ENCODE assay signal across 14 cellular contexts in genomic region chr15:99115300-99116215, GRCh38.
"Had no signal": no experiment of that assay in that cellular context is flagged by ENCODE, and none has a peak within 500 bp of the region (broad histone marks: within the 10 kb centered on the region; RNA-seq: fewer than 3 reads in every experiment).

No MANE protein-coding gene starts in this region.

- H3K9me3 Mint-ChIP-seq: activated CD8-positive, alpha-beta T cell treated with anti-CD3 and anti-CD28 coated beads for 36 hours; activated naive CD8-positive, alpha-beta T cell treated with anti-CD3 and anti-CD28 coated beads, Interleukin-2, amount 10 ng/mL, durations not matched to agents 7 days and 5 days; activated T-cell treated with anti-CD3 and anti-CD28 coated beads, Interleukin-2, amount 50 U/mL, for 72 hours; nephron progenitor cell; T-cell had no signal

- H3K27ac Mint-ChIP-seq: activated CD8-positive, alpha-beta T cell treated with anti-CD3 and anti-CD28 coated beads for 36 hours; activated naive CD8-positive, alpha-beta T cell treated with anti-CD3 and anti-CD28 coated beads, Interleukin-2, amount 10 ng/mL, durations not matched to agents 7 days and 5 days; activated T-cell treated with anti-CD3 and anti-CD28 coated beads, Interleukin-2, amount 50 U/mL, for 72 hours; nephron progenitor cell; T-cell had no signal

- DNase-seq: activated CD4-positive, alpha-beta T cell treated with anti-CD3 and anti-CD28 coated beads for 4 hours; activated CD8-positive, alpha-beta memory T cell treated with anti-CD3 and anti-CD28 coated beads, Interleukin-2, amount 50 U/mL, for 4 hours; activated CD8-positive, alpha-beta T cell treated with anti-CD3 and anti-CD28 coated beads for 36 hours; activated gamma-delta T cell treated with Interleukin-2 at 50 U/mL for 16 hours; activated naive CD8-positive, alpha-beta T cell treated with anti-CD3 and anti-CD28 coated beads, Interleukin-2, amount 10 ng/mL, durations not matched to agents 7 days and 5 days; activated T-cell treated with anti-CD3 and anti-CD28 coated beads, Interleukin-2, amount 50 U/mL, for 72 hours; anterior cingulate cortex; hypothalamus; mucosa of descending colon; nephron progenitor cell; substantia nigra; T-cell had no signal

- H3K27ac ChIP-seq: SK-N-MC, VCaP had no signal

- ATAC-seq: activated CD8-positive, alpha-beta T cell treated with anti-CD3 and anti-CD28 coated beads for 36 hours; activated T-cell treated with anti-CD3 and anti-CD28 coated beads, Interleukin-2, amount 50 U/mL, for 72 hours; T-cell had no signal

- H3K4me3 Mint-ChIP-seq: activated CD8-positive, alpha-beta T cell treated with anti-CD3 and anti-CD28 coated beads for 36 hours; activated naive CD8-positive, alpha-beta T cell treated with anti-CD3 and anti-CD28 coated beads, Interleukin-2, amount 10 ng/mL, durations not matched to agents 7 days and 5 days; activated T-cell treated with anti-CD3 and anti-CD28 coated beads, Interleukin-2, amount 50 U/mL, for 72 hours; nephron progenitor cell; T-cell had no signal

- H3K27me3 Mint-ChIP-seq: activated CD8-positive, alpha-beta T cell treated with anti-CD3 and anti-CD28 coated beads for 36 hours had no signal

- H3K4me3 ChIP-seq: mucosa of descending colon, SK-N-MC had no signal

- H3K9me3 ChIP-seq: mucosa of descending colon had no signal

- H3K36me3 Mint-ChIP-seq: activated naive CD8-positive, alpha-beta T cell treated with anti-CD3 and anti-CD28 coated beads, Interleukin-2, amount 10 ng/mL, durations not matched to agents 7 days and 5 days; T-cell had no signal
